ENCODE assay signal across 27 cellular contexts in genomic region chr14:69945347-69945746, GRCh38.
"Had no signal": no experiment of that assay in that cellular context is flagged by ENCODE, and none has a peak within 500 bp of the region (broad histone marks: within the 10 kb centered on the region; RNA-seq: fewer than 3 reads in every experiment).

No MANE protein-coding gene starts in this region.

- H3K4me1 Mint-ChIP-seq: stimulated activated effector memory CD8-positive, alpha-beta T cell treated with anti-CD3 and anti-CD28 coated beads, Interleukin-12 subunit alpha, Interleukin-12 subunit beta, amount 100 ng/mL, for 72 hours; stimulated activated naive B cell treated with anti-CD40 and anti-IgM and Interleukin-4, amounts not matched to agents 10 μg/mL and 1 μg/mL and 100 μg/mL, for 72 hours had no signal

- DNase-seq: occipital lobe; ovary; posterior cingulate gyrus; psoas muscle; right cardiac atrium; right lobe of liver; sigmoid colon; small intestine; stimulated activated CD4-positive, alpha-beta T cell treated with anti-CD3 and anti-CD28 coated beads, Interleukin-15, amount 100 ng/mL, for 24 hours; stimulated activated CD4-positive, alpha-beta T cell treated with anti-CD3 and anti-CD28 coated beads, Interleukin-2, amount 100 ng/mL, for 24 hours; stimulated activated CD4-positive, alpha-beta T cell treated with anti-CD3 and anti-CD28 coated beads, Interleukin-2, amount 100 ng/mL, for 48 hours; stimulated activated CD4-positive, alpha-beta T cell treated with anti-CD3 and anti-CD28 coated beads, Interleukin-4, amount 100 ng/mL, for 24 hours; stimulated activated naive B cell treated with anti-CD40 and anti-IgM and Interleukin-4, amounts not matched to agents 10 μg/mL and 1 μg/mL and 100 μg/mL, for 72 hours; stimulated activated naive CD4-positive, alpha-beta T cell treated with Interleukin-2 at 50 U/mL for 16 hours; stomach; thyroid gland; trophoblast cell; upper lobe of left lung had no signal

- H2AFZ ChIP-seq: neural progenitor cell, parathyroid adenoma had no signal

- H3K36me3 Mint-ChIP-seq: stimulated activated effector memory CD8-positive, alpha-beta T cell treated with anti-CD3 and anti-CD28 coated beads, Interleukin-12 subunit alpha, Interleukin-12 subunit beta, amount 100 ng/mL, for 72 hours; stimulated activated naive B cell treated with anti-CD40 and anti-IgM and Interleukin-4, amounts not matched to agents 10 μg/mL and 1 μg/mL and 100 μg/mL, for 72 hours had no signal

- ATAC-seq: psoas muscle; right cardiac atrium; stimulated activated effector memory CD8-positive, alpha-beta T cell treated with anti-CD3 and anti-CD28 coated beads, Interleukin-12 subunit alpha, Interleukin-12 subunit beta, amount 100 ng/mL, for 72 hours; stimulated activated naive B cell treated with anti-CD40 and anti-IgM and Interleukin-4, amounts not matched to agents 10 μg/mL and 1 μg/mL and 100 μg/mL, for 72 hours had no signal

- H3K4me3 ChIP-seq: neural progenitor cell, ovary, psoas muscle, right lobe of liver, sigmoid colon, stomach, thoracic aorta, thyroid gland, tibial nerve, upper lobe of left lung, vagina had no signal

- FAIRE-seq: small intestine had no signal

- H3K79me2 ChIP-seq: parathyroid adenoma had no signal

- H3K4me2 ChIP-seq: neural progenitor cell had no signal

- H3K27me3 ChIP-seq: neural progenitor cell, ovary, right lobe of liver, thyroid gland, tibial nerve, upper lobe of left lung, vagina had no signal

- H3K27ac Mint-ChIP-seq: nephron; neural progenitor cell; progenitor cell of endocrine pancreas; stimulated activated effector memory CD8-positive, alpha-beta T cell treated with anti-CD3 and anti-CD28 coated beads, Interleukin-12 subunit alpha, Interleukin-12 subunit beta, amount 100 ng/mL, for 72 hours; stimulated activated naive B cell treated with anti-CD40 and anti-IgM and Interleukin-4, amounts not matched to agents 10 μg/mL and 1 μg/mL and 100 μg/mL, for 72 hours; stimulated activated naive CD8-positive, alpha-beta T cell treated with anti-CD3 and anti-CD28 coated beads, Interleukin-15, Interleukin-2, amounts not matched to agents 100 ng/mL and 50 ng/mL, for 24 hours had no signal

- H3K4me3 Mint-ChIP-seq: nephron; neural progenitor cell; stimulated activated effector memory CD8-positive, alpha-beta T cell treated with anti-CD3 and anti-CD28 coated beads, Interleukin-12 subunit alpha, Interleukin-12 subunit beta, amount 100 ng/mL, for 72 hours; stimulated activated naive B cell treated with anti-CD40 and anti-IgM and Interleukin-4, amounts not matched to agents 10 μg/mL and 1 μg/mL and 100 μg/mL, for 72 hours; stimulated activated naive CD8-positive, alpha-beta T cell treated with anti-CD3 and anti-CD28 coated beads, Interleukin-15, Interleukin-2, amounts not matched to agents 100 ng/mL and 50 ng/mL, for 24 hours had no signal

- H3K36me3 ChIP-seq: ovary, right lobe of liver, sigmoid colon, stomach, thoracic aorta, thyroid gland, tibial nerve, upper lobe of left lung, vagina had no signal

- H3K4me1 ChIP-seq: parathyroid adenoma, psoas muscle, sigmoid colon, tibial nerve, upper lobe of left lung, vagina had no signal

- H3K27ac ChIP-seq: neural progenitor cell, ovary, parathyroid adenoma, psoas muscle, sigmoid colon, stomach, thoracic aorta, thyroid gland, tibial nerve, upper lobe of left lung, vagina had no signal

- H3K27me3 Mint-ChIP-seq: progenitor cell of endocrine pancreas had no signal
